16 cellular contexts compared by ENCODE assay signal in genomic region chr12:10031771-10032175, GRCh38. TPM values are rescaled to one million over a fixed set of nuclear protein-coding genes. Genes with fewer than 3 reads are reported as not detected.
DNase-seq lines count a peak whose midpoint lies in the region; ATAC-seq and TF ChIP-seq lines count a peak whose summit lies in the region.
"Had no signal": no experiment of that assay in that cellular context is flagged by ENCODE, and none has a peak within 500 bp of the region (broad histone marks: within the 10 kb centered on the region; RNA-seq: fewer than 3 reads in every experiment).

No MANE protein-coding gene starts in this region.

- ATAC-seq in GM18858 (IDR thresholded peaks at IDR 0.05; ENCODE audit: unreplicated experiment) = no peak
- no peak for ATAC-seq in GM21717 (IDR thresholded peaks at IDR 0.05; ENCODE audit: unreplicated experiment)
- ATAC-seq: activated T-helper 17 cell treated with anti-CD3 and anti-CD28 coated beads, Interleukin-2, amount 50 U/mL, for 72 hours; psoas muscle; Right ventricle myocardium inferior; upper lobe of right lung had no signal

- DNase-seq in AG10803 (ENCODE audit: low read depth) = peak; percentile 97
- peak; percentile 32 for DNase-seq in LHCN-M2 (ENCODE audit: low read depth)
- peak; percentile 98 for DNase-seq in dermis blood vessel endothelial cell
- DNase-seq in left kidney (ENCODE audit: low read depth, low spot score) = peak; percentile 5
- no peak for DNase-seq in activated CD4-positive, alpha-beta T cell treated with anti-CD3 and anti-CD28 coated beads, Interleukin-2, amount 50 U/mL, for 48 hours
- DNase-seq in NCI-H187 (lab: John Stamatoyannopoulos, UW) = no peak
- DNase-seq: activated CD4-positive, CD25-positive, alpha-beta regulatory T cell; CD4-positive, alpha-beta memory T cell; dorsolateral prefrontal cortex; NCI-H2081; psoas muscle; upper lobe of right lung had no signal

- no peak overlapping the region for H3K4me3 ChIP-seq in AG10803 (ENCODE audit: low read length)
- H3K4me3 ChIP-seq: dorsolateral prefrontal cortex, psoas muscle, upper lobe of right lung had no signal

- TF ChIP-seq CTCF in AG10803 (conservative IDR thresholded peaks at IDR 0.05; ENCODE audit: low read length) = no peak

RNA-seq across cellular contexts. Expression of gene CLEC9A, which starts 1.3 kb away (rescaled TPM):
- total RNA-seq in LHCN-M2 (2014; rRNA removed) (not detected in 2 replicates), dermis blood vessel endothelial cell (not detected in 2 replicates)
- polyA plus RNA-seq in LHCN-M2 (2012) = not detected
- total RNA-seq: activated T-helper 17 cell treated with anti-CD3 and anti-CD28 coated beads, Interleukin-2, amount 50 U/mL, for 72 hours; CD4-positive, alpha-beta memory T cell; psoas muscle; Right ventricle myocardium inferior had no signal
- polyA plus RNA-seq: CD4-positive, alpha-beta memory T cell had no signal

RNA-seq across cellular contexts. Expression of gene CLEC12B, which starts 21.3 kb away (rescaled TPM):
- total RNA-seq in LHCN-M2 (2014; rRNA removed) (not detected in 2 replicates), dermis blood vessel endothelial cell (under 0.01 and 0.19 TPM in 2 replicates)
- polyA plus RNA-seq in LHCN-M2 (2012) = not detected
- total RNA-seq: activated T-helper 17 cell treated with anti-CD3 and anti-CD28 coated beads, Interleukin-2, amount 50 U/mL, for 72 hours; CD4-positive, alpha-beta memory T cell; Right ventricle myocardium inferior had no signal
- polyA plus RNA-seq: CD4-positive, alpha-beta memory T cell had no signal

RNA-seq across cellular contexts. Expression of gene CLEC1B, which starts 32.9 kb away (rescaled TPM):
- total RNA-seq in LHCN-M2 (2014; rRNA removed) = not detected in 2 replicates
- polyA plus RNA-seq in LHCN-M2 (2012) = not detected
- total RNA-seq in dermis blood vessel endothelial cell = not detected in 2 replicates
- total RNA-seq: activated T-helper 17 cell treated with anti-CD3 and anti-CD28 coated beads, Interleukin-2, amount 50 U/mL, for 72 hours; CD4-positive, alpha-beta memory T cell; psoas muscle; Right ventricle myocardium inferior; upper lobe of right lung had no signal
- polyA plus RNA-seq: CD4-positive, alpha-beta memory T cell; psoas muscle had no signal

Comparison
In these comparisons a context has a peak if more than half of its experiments do, and no peak if none do; other contexts are left out.
1. DNase-seq: peak in AG10803 (single experiment), LHCN-M2 (single experiment), dermis blood vessel endothelial cell (single experiment) and left kidney (single experiment); none in activated CD4-positive, alpha-beta T cell treated with anti-CD3 and anti-CD28 coated beads, Interleukin-2, amount 50 U/mL, for 48 hours (0 of 2) and NCI-H187 (0 of 2).